ENCODE assay signal across 37 cellular contexts in genomic region chr16:28590384-28591340, GRCh38. TPM values are rescaled to one million over a fixed set of nuclear protein-coding genes. Genes with fewer than 3 reads are reported as not detected.
"Had no signal": no experiment of that assay in that cellular context is flagged by ENCODE, and none has a peak within 500 bp of the region (broad histone marks: within the 10 kb centered on the region; RNA-seq: fewer than 3 reads in every experiment).

No MANE protein-coding gene starts in this region.

- H3K4me3 ChIP-seq: adrenal gland, body of pancreas, breast epithelium, PC-9 had no signal

- H3K4me1 Mint-ChIP-seq: activated CD4-positive, alpha-beta T cell treated with anti-CD3 and anti-CD28 coated beads, Interleukin-2, amount 10 ng/mL, durations not matched to agents 24 days and 14 days had no signal

- H3K4me1 ChIP-seq: adrenal gland, breast epithelium had no signal

- H3K4me3 Mint-ChIP-seq: activated CD4-positive, alpha-beta T cell treated with anti-CD3 and anti-CD28 coated beads, Interleukin-2, amount 10 ng/mL, durations not matched to agents 24 days and 14 days; activated CD8-positive, alpha-beta T cell treated with anti-CD3 and anti-CD28 coated beads for 36 hours; activated naive CD4-positive, alpha-beta T cell treated with anti-CD3 and anti-CD28 coated beads for 36 hours; activated naive CD8-positive, alpha-beta T cell treated with anti-CD3 and anti-CD28 coated beads, Interleukin-2, amount 10 ng/mL, durations not matched to agents 7 days and 5 days; activated T-helper 1 cell treated with anti-CD3 and anti-CD28 coated beads, Interleukin-12 subunit alpha, Interleukin-12 subunit beta, Interleukin-2, Interleukin-4 antibody, amounts not matched to agents 30 ng/mL and 10 ng/mL and 1 ng/mL, durations not matched to agents 14 hours and 24 hours and 36 hours had no signal

- H3K9me3 ChIP-seq: adrenal gland, body of pancreas, breast epithelium had no signal

- H3K9ac ChIP-seq: KMS-11 had no signal

- FAIRE-seq: astrocyte, RCC 7860 had no signal

- H3K36me3 ChIP-seq: breast epithelium had no signal

- DNase-seq: activated CD4-positive, alpha-beta T cell treated with anti-CD3 and anti-CD28 coated beads for 1 hour; activated CD4-positive, alpha-beta T cell treated with anti-CD3 and anti-CD28 coated beads, Interleukin-2, amount 10 ng/mL, durations not matched to agents 24 days and 14 days; activated CD4-positive, alpha-beta T cell treated with anti-CD3 and anti-CD28 coated beads, Interleukin-2, amount 50 U/mL, for 4 hours; activated CD4-positive, CD25-positive, alpha-beta regulatory T cell; activated CD8-positive, alpha-beta T cell treated with anti-CD3 and anti-CD28 coated beads for 36 hours; activated gamma-delta T cell treated with Interleukin-2 at 50 U/mL for 16 hours; activated naive CD4-positive, alpha-beta T cell treated with anti-CD3 and anti-CD28 coated beads for 36 hours; activated naive CD8-positive, alpha-beta T cell treated with anti-CD3 and anti-CD28 coated beads, Interleukin-2, amount 10 ng/mL, durations not matched to agents 7 days and 5 days; activated T-cell treated with anti-CD3 and anti-CD28 coated beads, Interleukin-2, amount 50 U/mL, for 1 hour; adrenal gland; body of pancreas; cerebellar nuclear complex; MM.1S; MV-4-11; NCI-H1092; NCI-H1436 treated with DMSO at 0.1 percent for 48 hours; NCI-H1694 treated with DMSO at 0.1 percent for 48 hours; NCI-H2029; NCI-H2171; NCI-H510A; NCI-H526; NCI-H748 treated with DMSO at 0.1 percent for 48 hours; NK-92 treated with Interleukin-12 subunit alpha and Interleukin-12 subunit beta, amount 100 ng/mL, for 24 hours; PC-9; Right ventricle myocardium superior; SW 1271; T-helper 1 cell; T1000; WERI-Rb-1 had no signal

- H3K27ac ChIP-seq: adrenal gland, body of pancreas, breast epithelium, KMS-11, PC-9, WERI-Rb-1 had no signal

- ATAC-seq: activated CD8-positive, alpha-beta T cell treated with anti-CD3 and anti-CD28 coated beads for 36 hours; body of pancreas had no signal

- H3K27me3 ChIP-seq: adrenal gland, body of pancreas, breast epithelium had no signal

- H3K27me3 Mint-ChIP-seq: activated CD4-positive, alpha-beta T cell treated with anti-CD3 and anti-CD28 coated beads, Interleukin-2, amount 10 ng/mL, durations not matched to agents 24 days and 14 days; activated CD8-positive, alpha-beta T cell treated with anti-CD3 and anti-CD28 coated beads for 36 hours; activated naive CD8-positive, alpha-beta T cell treated with anti-CD3 and anti-CD28 coated beads, Interleukin-2, amount 10 ng/mL, durations not matched to agents 7 days and 5 days had no signal

- H3K27ac Mint-ChIP-seq: activated CD4-positive, alpha-beta T cell treated with anti-CD3 and anti-CD28 coated beads, Interleukin-2, amount 10 ng/mL, durations not matched to agents 24 days and 14 days; activated CD8-positive, alpha-beta T cell treated with anti-CD3 and anti-CD28 coated beads for 36 hours; activated naive CD4-positive, alpha-beta T cell treated with anti-CD3 and anti-CD28 coated beads for 36 hours; activated naive CD8-positive, alpha-beta T cell treated with anti-CD3 and anti-CD28 coated beads, Interleukin-2, amount 10 ng/mL, durations not matched to agents 7 days and 5 days; activated T-helper 1 cell treated with anti-CD3 and anti-CD28 coated beads, Interleukin-12 subunit alpha, Interleukin-12 subunit beta, Interleukin-2, Interleukin-4 antibody, amounts not matched to agents 30 ng/mL and 10 ng/mL and 1 ng/mL, durations not matched to agents 14 hours and 24 hours and 36 hours had no signal

- H3K4me2 ChIP-seq: KMS-11, PC-9 had no signal

- H3K9me3 Mint-ChIP-seq: activated CD4-positive, alpha-beta T cell treated with anti-CD3 and anti-CD28 coated beads, Interleukin-2, amount 10 ng/mL, durations not matched to agents 24 days and 14 days; activated CD8-positive, alpha-beta T cell treated with anti-CD3 and anti-CD28 coated beads for 36 hours; activated naive CD4-positive, alpha-beta T cell treated with anti-CD3 and anti-CD28 coated beads for 36 hours; activated naive CD8-positive, alpha-beta T cell treated with anti-CD3 and anti-CD28 coated beads, Interleukin-2, amount 10 ng/mL, durations not matched to agents 7 days and 5 days; activated T-helper 1 cell treated with anti-CD3 and anti-CD28 coated beads, Interleukin-12 subunit alpha, Interleukin-12 subunit beta, Interleukin-2, Interleukin-4 antibody, amounts not matched to agents 30 ng/mL and 10 ng/mL and 1 ng/mL, durations not matched to agents 14 hours and 24 hours and 36 hours had no signal

- H2AFZ ChIP-seq: PC-9 had no signal

RNA-seq across cellular contexts. Expression of gene SULT1A2, which starts 6.2 kb away (rescaled TPM):
- total RNA-seq: astrocyte, LHCN-M2 had no signal

RNA-seq across cellular contexts. Expression of gene NPIPB8, which starts 47.2 kb away (rescaled TPM):
- total RNA-seq: activated CD8-positive, alpha-beta T cell treated with anti-CD3 and anti-CD28 coated beads for 36 hours; activated naive CD4-positive, alpha-beta T cell treated with anti-CD3 and anti-CD28 coated beads for 36 hours; adrenal gland; astrocyte; breast epithelium; Right ventricle myocardium superior had no signal
- polyA plus RNA-seq: adrenal gland had no signal

RNA-seq across cellular contexts. Expression of gene NUPR1, which starts 51.9 kb away (rescaled TPM):
- total RNA-seq: activated CD4-positive, alpha-beta T cell treated with anti-CD3 and anti-CD28 coated beads, Interleukin-2, amount 10 ng/mL, durations not matched to agents 24 days and 14 days; activated CD8-positive, alpha-beta memory T cell treated with anti-CD3 and anti-CD28 coated beads for 36 hours; activated CD8-positive, alpha-beta T cell treated with anti-CD3 and anti-CD28 coated beads for 36 hours; activated naive CD4-positive, alpha-beta T cell treated with anti-CD3 and anti-CD28 coated beads for 36 hours; activated T-helper 1 cell treated with anti-CD3 and anti-CD28 coated beads, Interleukin-12 subunit alpha, Interleukin-12 subunit beta, Interleukin-2, Interleukin-4 antibody, amounts not matched to agents 30 ng/mL and 10 ng/mL and 1 ng/mL, durations not matched to agents 14 hours and 24 hours and 36 hours; T-helper 2 cell treated with Interferon-gamma antibody and Interleukin-4, amounts not matched to agents 100 ng/mL and 5 ng/mL, for 36 hours had no signal
